In the genomic region with DNA sequence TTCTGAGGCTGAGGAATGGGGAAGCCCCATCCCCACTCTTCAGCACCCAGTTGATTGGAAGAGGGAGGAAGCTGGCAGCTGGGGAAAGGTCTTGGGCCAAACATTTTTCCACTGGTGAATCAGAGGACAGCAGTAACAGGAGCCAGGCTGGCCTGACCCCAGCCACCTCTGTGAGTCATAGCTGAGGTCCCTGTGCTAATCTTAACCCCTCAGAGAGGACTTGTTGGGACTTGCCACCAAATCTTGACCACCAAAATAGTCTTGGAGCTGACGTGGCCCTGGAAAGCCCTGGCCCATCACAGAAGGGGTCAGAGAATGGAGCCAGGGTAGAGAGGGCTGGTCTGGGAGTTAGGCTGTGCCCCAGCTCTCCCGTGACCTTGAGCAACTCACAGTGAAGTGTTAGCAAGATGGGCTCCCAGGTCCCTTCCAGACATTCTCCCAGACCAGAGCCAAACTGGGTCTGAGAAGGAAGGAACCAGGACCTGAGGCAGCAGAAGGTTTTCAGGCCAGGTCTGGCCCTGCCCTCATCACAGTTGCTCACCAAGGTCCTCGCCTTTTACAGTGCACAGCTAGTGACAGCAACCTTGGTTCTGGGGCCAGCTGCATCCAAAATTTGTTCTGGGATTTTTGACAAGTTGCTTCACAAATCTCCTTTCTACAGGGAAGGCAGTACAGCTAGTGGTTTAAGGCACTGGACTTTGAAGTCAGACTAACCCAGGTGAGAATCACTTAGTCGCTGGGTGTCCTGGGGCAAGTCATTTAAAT, we compare ENCODE assay signal across 10 cellular contexts.
DNase-seq lines count a peak whose midpoint lies in the region; ATAC-seq and TF ChIP-seq lines count a peak whose summit lies in the region.
"Had no signal": no experiment of that assay in that cellular context is flagged by ENCODE, and none has a peak within 500 bp of the region (broad histone marks: within the 10 kb centered on the region; RNA-seq: fewer than 3 reads in every experiment).

No MANE protein-coding gene starts in this region.

- H3K27me3 ChIP-seq in adrenal gland (no peaks in the 10 kb centered on the region), spleen (replicated peaks in 1 of 7) (no peaks in the 10 kb centered on the region)

- no peak for TF ChIP-seq POLR2A in adrenal gland (IDR thresholded peaks at IDR 0.05)
- TF ChIP-seq POLR2A in spleen (IDR thresholded peaks at IDR 0.05): no peak

- H3K4me3 Mint-ChIP-seq in HFFc6: no peak overlapping the region; the same call in 1 of the 2 replicates
- H3K4me3 Mint-ChIP-seq: neural crest cell had no signal

- H3K9me3 Mint-ChIP-seq in HFFc6: peaks cover 18% of the 10 kb centered on the region

- H3K9me3 ChIP-seq in adrenal gland (replicated peaks in 1 of 3) (no peaks in the 10 kb centered on the region), spleen (peaks cover 0 to 16% (median 1%) of the 10 kb centered on the region in 8 donors)

- 51 to 60% (median 53%) methylated on average over 3 to 4 of the region's 4 CpGs for WGBS in adrenal gland, 4 donors
- 75 to 78% (median 77%) methylated on average over 4 of the region's 4 CpGs for WGBS in spleen, 5 donors

- H3K27ac Mint-ChIP-seq in HFFc6: peak overlapping the region; percentile 86

- H3K36me3 ChIP-seq in adrenal gland (replicated peaks in 1 of 2) (no peaks in the 10 kb centered on the region), spleen (no peaks in the 10 kb centered on the region)

- no peaks in the 10 kb centered on the region; the same call in 1 of the 2 replicates for H3K27me3 Mint-ChIP-seq in HFFc6 (ENCODE audit: insufficient read depth)

- H3K36me3 Mint-ChIP-seq in HFFc6 (ENCODE audit: low read depth): peaks cover 19% of the 10 kb centered on the region

- H3K4me3 ChIP-seq in adrenal gland: no peak overlapping the region
- no peak overlapping the region for H3K4me3 ChIP-seq in spleen

- ATAC-seq in left cardiac atrium: peak; percentile 64 to 79
- ATAC-seq in GM19023 (IDR thresholded peaks at IDR 0.05; ENCODE audit: unreplicated experiment): no peak
- ATAC-seq in HG02623 (IDR thresholded peaks at IDR 0.05; ENCODE audit: unreplicated experiment): no peak
- no peak for ATAC-seq in sciatic nerve

- intact Hi-C loops in adrenal gland (cut with DNase I): no loop called here
- intact Hi-C loops in left cardiac atrium (cut with DNase I): no loop called here
- intact Hi-C loops in spleen (cut with DNase I; ENCODE audit: low total_unique reads): no loop called here
- intact Hi-C loops in sciatic nerve (cut with DNase I): no loop called here

- TF ChIP-seq CTCF in HFFc6 (IDR thresholded peaks at IDR 0.05) (no peak), adrenal gland (IDR thresholded peaks at IDR 0.05) (no peak), spleen (IDR thresholded peaks at IDR 0.05 in 8 of 11, conservative IDR thresholded peaks at IDR 0.05 in 3 of 11) (no peak)

- H3K4me1 ChIP-seq in adrenal gland (replicated peaks in 1 of 2): peaks cover 17 to 39% of the 10 kb centered on the region in 2 donors
- peaks cover 15 to 51% (median 35%) of the 10 kb centered on the region in 6 donors for H3K4me1 ChIP-seq in spleen

- peaks cover 69% of the 10 kb centered on the region for H3K4me1 Mint-ChIP-seq in HFFc6 (ENCODE audit: low read depth)

- peak; percentile 62 for DNase-seq in HFFc6
- DNase-seq in adrenal gland: peak; percentile 57 to 93 (median 83)
- peak; percentile 79 for DNase-seq in left cardiac atrium
- no peak for DNase-seq in spleen
- no peak for DNase-seq in sciatic nerve (ENCODE audit: low spot score)
- DNase-seq in middle frontal gyrus (ENCODE audit: extremely low spot score, low spot score): no peak
- DNase-seq: activated CD8-positive, alpha-beta memory T cell treated with anti-CD3 and anti-CD28 coated beads, Interleukin-2, amount 50 U/mL, for 4 hours had no signal

- H3K27ac ChIP-seq in adrenal gland (peak overlapping the region in 4 of 5 donors; percentile 6 to 68 (median 15)), spleen (peak overlapping the region in 5 of 8 donors; percentile 10 to 70 (median 46))

Comparison
In these comparisons a context has a peak if more than half of its experiments do, and no peak if none do; other contexts are left out.
1. DNase-seq: peak in HFFc6 (single experiment), adrenal gland (7 of 7) and left cardiac atrium (single experiment); none in spleen (single experiment), sciatic nerve (single experiment) and middle frontal gyrus (single experiment).
2. ATAC-seq: peak in left cardiac atrium (2 of 2); none in GM19023 (single experiment), HG02623 (single experiment) and sciatic nerve (single experiment).